ENCODE assay signal across 8 cellular contexts in genomic region chr20:47487175-47487917, GRCh38. TPM values are rescaled to one million over a fixed set of nuclear protein-coding genes. Genes with fewer than 3 reads are reported as not detected.
DNase-seq lines count a peak whose midpoint lies in the region; ATAC-seq and TF ChIP-seq lines count a peak whose summit lies in the region.

No MANE protein-coding gene starts in this region.

- H2AFZ ChIP-seq in DND-41 (ENCODE audit: low read depth, low read length) (no peak overlapping the region), Karpas-422 (ENCODE audit: low read length) (peak overlapping the region; percentile 77)

- H3K4me1 ChIP-seq in DND-41 (ENCODE audit: insufficient read depth, low read length) (no peaks in the 10 kb centered on the region), Karpas-422 (ENCODE audit: low read length) (peaks cover 18% of the 10 kb centered on the region), right lobe of liver (peaks cover 0 to under 1% (median 0%) of the 10 kb centered on the region in 4 donors)

- TF ChIP-seq POLR2A in right lobe of liver (IDR thresholded peaks at IDR 0.05), result no peak

- H3K36me3 ChIP-seq in DND-41 (ENCODE audit: insufficient read depth, low read length) (no peaks in the 10 kb centered on the region), Karpas-422 (ENCODE audit: insufficient read depth, low read length) (no peaks in the 10 kb centered on the region), right lobe of liver (no peaks in the 10 kb centered on the region)

- WGBS in right lobe of liver (ENCODE audit: insufficient coverage, low coverage, low lambda C conversion rate, missing lambda C conversion rate), result 27% methylated on average over 4 of the region's 4 CpGs

- H3K9ac ChIP-seq in DND-41 (ENCODE audit: low read depth, low read length) (no peak overlapping the region), Karpas-422 (ENCODE audit: low read length) (peak overlapping the region; percentile 44)

- ATAC-seq in DND-41 (ENCODE audit: insufficient read depth, low read depth) (peak; percentile 35; the same call in 2 of the 3 replicates), GM21526 (IDR thresholded peaks at IDR 0.05; ENCODE audit: low FRiP score, unreplicated experiment) (peak; percentile 70), right lobe of liver (peak; percentile 38 to 81 (median 60))

- H3K27me3 ChIP-seq in DND-41 (ENCODE audit: insufficient read depth, low read length, poor library complexity), result no peaks in the 10 kb centered on the region
- H3K27me3 ChIP-seq in Karpas-422 (ENCODE audit: low read length), result no peaks in the 10 kb centered on the region
- H3K27me3 ChIP-seq in right lobe of liver, result no peaks in the 10 kb centered on the region

- H3K4me2 ChIP-seq in DND-41 (ENCODE audit: insufficient read depth, low read length) (no peak overlapping the region), Karpas-422 (ENCODE audit: low read depth, low read length, poor library complexity, severe bottlenecking) (peak overlapping the region; percentile 60)

- H3K4me3 Mint-ChIP-seq in type B pancreatic cell, result peak overlapping the region; percentile 35

- H3K4me1 Mint-ChIP-seq in type B pancreatic cell (ENCODE audit: unreplicated experiment), result peaks cover 9% of the 10 kb centered on the region

- no peak overlapping the region for H3K27ac ChIP-seq in DND-41 (ENCODE audit: low read length)
- H3K27ac ChIP-seq in Karpas-422 (ENCODE audit: low read length), result peak overlapping the region; percentile 84
- H3K27ac ChIP-seq in right lobe of liver, result no peak overlapping the region

- no peaks in the 10 kb centered on the region for H3K9me2 ChIP-seq in Karpas-422 (replicated peaks; ENCODE audit: insufficient read depth, low read length)

- H4K20me1 ChIP-seq in DND-41 (ENCODE audit: insufficient read depth, low read length), result no peaks in the 10 kb centered on the region
- H4K20me1 ChIP-seq in Karpas-422 (ENCODE audit: insufficient read depth, low read depth, low read length), result no peaks in the 10 kb centered on the region

- DNase-seq in DND-41, result no peak
- peak; percentile 91 for DNase-seq in Karpas-422
- peak in 2 of 3 experiments; percentile 50 to 59 for DNase-seq in activated CD8-positive, alpha-beta memory T cell treated with anti-CD3 and anti-CD28 coated beads for 48 hours (ENCODE audit: low read depth in 2 of 3, low spot score in 2 of 3)
- DNase-seq in right lobe of liver, result no peak
- DNase-seq in type B pancreatic cell (ENCODE audit: extremely low spot score, unreplicated experiment), result no peak
- DNase-seq in NCI-H748 treated with DMSO at 0.1 percent for 48 hours (lab: John Stamatoyannopoulos, UW), result no peak
- no peak for DNase-seq in NCI-H1092 (lab: John Stamatoyannopoulos, UW)

- no peaks in the 10 kb centered on the region for H3K36me3 Mint-ChIP-seq in type B pancreatic cell

- H3K4me3 ChIP-seq in DND-41 (ENCODE audit: low read depth in 1 of 2, low read length in 2 of 2), result no peak overlapping the region
- peak overlapping the region; percentile 28 for H3K4me3 ChIP-seq in Karpas-422 (ENCODE audit: low read length)
- H3K4me3 ChIP-seq in right lobe of liver, result no peak overlapping the region

- H3K79me2 ChIP-seq in DND-41 (ENCODE audit: insufficient read depth, low read length) (no peaks in the 10 kb centered on the region), Karpas-422 (ENCODE audit: low read length) (no peaks in the 10 kb centered on the region)

- no peaks in the 10 kb centered on the region for H3K27me3 Mint-ChIP-seq in type B pancreatic cell

- intact Hi-C loops in right lobe of liver (cut with DNase I), result no loop called here

- no peak for TF ChIP-seq CTCF in DND-41 (IDR thresholded peaks at IDR 0.05; ENCODE audit: borderline replicate concordance, extremely low read depth, low read length, poor library complexity, severe bottlenecking)
- TF ChIP-seq CTCF in right lobe of liver (IDR thresholded peaks at IDR 0.05), result no peak
- TF ChIP-seq CTCF in type B pancreatic cell (conservative IDR thresholded peaks at IDR 0.05), result no peak

- no peaks in the 10 kb centered on the region for H3K9me3 ChIP-seq in DND-41 (ENCODE audit: insufficient read depth, low read length, severe bottlenecking)
- no peaks in the 10 kb centered on the region for H3K9me3 ChIP-seq in Karpas-422 (ENCODE audit: low read length)
- H3K9me3 ChIP-seq in right lobe of liver, result no peaks in the 10 kb centered on the region

- H3K9me3 Mint-ChIP-seq in type B pancreatic cell, result no peaks in the 10 kb centered on the region

- peak overlapping the region; percentile 90 for H3K27ac Mint-ChIP-seq in type B pancreatic cell

RNA-seq across cellular contexts. Expression of gene NCOA3, which starts 14.3 kb away (rescaled TPM):
- total RNA-seq in Karpas-422 (2014; rRNA removed; shearing (Covaris generic); ENCODE audit: low replicate concordance), result 67.2 and 90.0 TPM in 2 replicates
- 10 to 100 TPM; 11.2 to 15.1 (median 13.8) TPM for total RNA-seq in right lobe of liver
- 37.3 and 50.2 TPM in 2 replicates for total RNA-seq in type B pancreatic cell (ENCODE audit: low replicate concordance)

Comparison
In these comparisons a context has a peak if more than half of its experiments do, and no peak if none do; other contexts are left out.
1. DNase-seq: peak in Karpas-422 (single experiment) and activated CD8-positive, alpha-beta memory T cell treated with anti-CD3 and anti-CD28 coated beads for 48 hours (2 of 3); none in DND-41 (single experiment), right lobe of liver (0 of 3), type B pancreatic cell (single experiment), NCI-H748 treated with DMSO at 0.1 percent for 48 hours (single experiment) and NCI-H1092 (single experiment).
2. Peak in every context shown above with its lines, with median percentiles within 50 percentile points of each other: ATAC-seq.